ENCODE assay signal across 8 cellular contexts in the genomic region with DNA sequence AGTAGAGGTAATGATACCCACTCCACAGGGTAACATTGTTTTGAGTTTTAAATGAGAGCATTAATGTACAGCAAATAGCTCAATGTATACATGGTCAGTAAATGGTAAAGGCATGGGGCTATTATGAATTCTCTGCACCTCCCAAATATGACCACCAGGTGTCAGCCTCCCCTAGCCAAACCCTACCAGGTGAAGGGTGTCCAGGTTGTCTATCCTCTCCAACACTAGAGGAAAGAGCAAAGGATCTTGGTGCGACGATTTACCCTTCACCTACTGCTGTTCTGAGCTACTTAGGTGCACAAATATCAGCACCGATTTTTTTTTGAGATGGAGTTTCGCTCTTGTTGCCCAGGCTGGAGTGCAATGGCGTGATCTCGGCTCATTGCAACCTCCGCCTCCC. TPM values are rescaled to one million over a fixed set of nuclear protein-coding genes. Genes with fewer than 3 reads are reported as not detected.
DNase-seq lines count a peak whose midpoint lies in the region; ATAC-seq lines count a peak whose summit lies in the region.

No MANE protein-coding gene starts in this region.

- peak; percentile 47 for DNase-seq in Ammon's horn (ENCODE audit: low spot score)
- peak; percentile 28 for DNase-seq in NCI-H226
- DNase-seq in activated CD4-positive, alpha-beta T cell treated with anti-CD3 and anti-CD28 coated beads for 4 hours: peak; percentile 30 to 57
- peak; percentile 67 for DNase-seq in dermis blood vessel endothelial cell
- peak; percentile 41 to 67 for DNase-seq in lung microvascular endothelial cell (ENCODE audit: low read depth in 2 of 2)
- DNase-seq in stimulated activated CD8-positive, alpha-beta memory T cell treated with anti-CD3 and anti-CD28 coated beads, Interleukin-7, amount 100 ng/mL, for 1 hour (ENCODE audit: low read depth in 2 of 2): peak; percentile 6 to 13

- ATAC-seq in GM19043 (IDR thresholded peaks at IDR 0.05; ENCODE audit: low read depth, unreplicated experiment) (peak; percentile 60), HG03196 (IDR thresholded peaks at IDR 0.05; ENCODE audit: unreplicated experiment) (peak; percentile 72)

RNA-seq across cellular contexts. Expression of a gene that starts 26.5 kb away (rescaled TPM):
- 41.5 and 50.1 TPM in 2 replicates for total RNA-seq in dermis blood vessel endothelial cell
- 28.1 and 49.2 TPM in 2 replicates for total RNA-seq in lung microvascular endothelial cell

Comparison
In these comparisons a context has a peak if more than half of its experiments do, and no peak if none do; other contexts are left out.
1. Peak in every context shown above with its lines: DNase-seq and ATAC-seq.
2. DNase-seq: peak in every context shown above with its lines; median percentile 67 in dermis blood vessel endothelial cell; 54 in lung microvascular endothelial cell; 47 in Ammon's horn; 44 in activated CD4-positive, alpha-beta T cell treated with anti-CD3 and anti-CD28 coated beads for 4 hours; 28 in NCI-H226; 10 in stimulated activated CD8-positive, alpha-beta memory T cell treated with anti-CD3 and anti-CD28 coated beads, Interleukin-7, amount 100 ng/mL, for 1 hour.